In genomic region chr2:54287532-54287931, GRCh38 we compare ENCODE assay signal across 19 cellular contexts. TPM values are rescaled to one million over a fixed set of nuclear protein-coding genes. Genes with fewer than 3 reads are reported as not detected.
"Had no signal": no experiment of that assay in that cellular context is flagged by ENCODE, and none has a peak within 500 bp of the region (broad histone marks: within the 10 kb centered on the region; RNA-seq: fewer than 3 reads in every experiment).

No MANE protein-coding gene starts in this region.

- H3K4me1 ChIP-seq: ascending aorta, left lung, SJSA1, upper lobe of left lung had no signal

- H3K4me1 Mint-ChIP-seq: neural crest cell had no signal

- H3K4me3 Mint-ChIP-seq: activated naive CD8-positive, alpha-beta T cell treated with anti-CD3 and anti-CD28 coated beads, Interleukin-2, amount 10 ng/mL, durations not matched to agents 7 days and 5 days; activated T-cell treated with anti-CD3 and anti-CD28 coated beads, Interleukin-2, amount 50 U/mL, for 4 hours; neural crest cell; stimulated activated memory B cell treated with anti-CD40 and anti-IgM and Interleukin-4, amounts not matched to agents 10 μg/mL and 1 μg/mL and 100 μg/mL, for 72 hours; T-helper 2 cell treated with Interferon-gamma antibody and Interleukin-4, amounts not matched to agents 5 μg/mL and 100 μg/mL, for 36 hours had no signal

- H3K27me3 Mint-ChIP-seq: stimulated activated memory B cell treated with anti-CD40 and anti-IgM and Interleukin-4, amounts not matched to agents 10 μg/mL and 1 μg/mL and 100 μg/mL, for 72 hours had no signal

- H3K36me3 ChIP-seq: ascending aorta, left lung, SJSA1, upper lobe of left lung had no signal

- H3K27ac ChIP-seq: ascending aorta, left lung, SJSA1, upper lobe of left lung had no signal

- DNase-seq: activated CD4-positive, alpha-beta T cell treated with anti-CD3 and anti-CD28 coated beads, Interleukin-2, amount 50 U/mL, for 48 hours; activated CD4-positive, CD25-positive, alpha-beta regulatory T cell treated with anti-CD3 and anti-CD28 coated beads, Interleukin-2, amount 50 U/mL, for 72 hours; activated gamma-delta T cell treated with Interleukin-2 at 50 U/mL for 16 hours; activated naive CD8-positive, alpha-beta T cell treated with anti-CD3 and anti-CD28 coated beads, Interleukin-2, amount 10 ng/mL, durations not matched to agents 7 days and 5 days; activated T-cell treated with anti-CD3 and anti-CD28 coated beads, Interleukin-2, amount 50 U/mL, for 4 hours; islet precursor cell; left lung; stimulated activated CD4-positive, alpha-beta T cell treated with anti-CD3 and anti-CD28 coated beads, Interleukin-1b, Interleukin-23, amount 100 ng/mL, for 48 hours; SW 1271; upper lobe of left lung had no signal

- H3K27me3 ChIP-seq: ascending aorta, left lung, SJSA1, upper lobe of left lung had no signal

- H3K9me3 ChIP-seq: ascending aorta, left lung, SJSA1, upper lobe of left lung had no signal

- H3K9me3 Mint-ChIP-seq: neural crest cell; stimulated activated memory B cell treated with anti-CD40 and anti-IgM and Interleukin-4, amounts not matched to agents 10 μg/mL and 1 μg/mL and 100 μg/mL, for 72 hours; T-helper 2 cell treated with Interferon-gamma antibody and Interleukin-4, amounts not matched to agents 5 μg/mL and 100 μg/mL, for 36 hours had no signal

- H3K27ac Mint-ChIP-seq: activated naive CD8-positive, alpha-beta T cell treated with anti-CD3 and anti-CD28 coated beads, Interleukin-2, amount 10 ng/mL, durations not matched to agents 7 days and 5 days; stimulated activated memory B cell treated with anti-CD40 and anti-IgM and Interleukin-4, amounts not matched to agents 10 μg/mL and 1 μg/mL and 100 μg/mL, for 72 hours; T-helper 2 cell treated with Interferon-gamma antibody and Interleukin-4, amounts not matched to agents 5 μg/mL and 100 μg/mL, for 36 hours had no signal

- ATAC-seq: activated T-cell treated with anti-CD3 and anti-CD28 coated beads, Interleukin-2, amount 50 U/mL, for 4 hours; left lung; stimulated activated memory B cell treated with anti-CD40 and anti-IgM and Interleukin-4, amounts not matched to agents 10 μg/mL and 1 μg/mL and 100 μg/mL, for 72 hours had no signal

- H3K4me3 ChIP-seq: ascending aorta, left lung, SJSA1, upper lobe of left lung had no signal

RNA-seq across cellular contexts. Expression of gene TSPYL6, which starts 31.5 kb away (rescaled TPM):
- total RNA-seq: activated naive CD8-positive, alpha-beta T cell treated with anti-CD3 and anti-CD28 coated beads, Interleukin-2, amount 10 ng/mL, durations not matched to agents 7 days and 5 days; activated T-cell treated with anti-CD3 and anti-CD28 coated beads, Interleukin-2, amount 50 U/mL, for 4 hours; ascending aorta; endothelial cell of umbilical vein; left lung; mesenteric fat pad; neural crest cell; osteocyte; renal cortical epithelial cell; SJSA1 had no signal
